28 cellular contexts compared by ENCODE assay signal in the genomic region with DNA sequence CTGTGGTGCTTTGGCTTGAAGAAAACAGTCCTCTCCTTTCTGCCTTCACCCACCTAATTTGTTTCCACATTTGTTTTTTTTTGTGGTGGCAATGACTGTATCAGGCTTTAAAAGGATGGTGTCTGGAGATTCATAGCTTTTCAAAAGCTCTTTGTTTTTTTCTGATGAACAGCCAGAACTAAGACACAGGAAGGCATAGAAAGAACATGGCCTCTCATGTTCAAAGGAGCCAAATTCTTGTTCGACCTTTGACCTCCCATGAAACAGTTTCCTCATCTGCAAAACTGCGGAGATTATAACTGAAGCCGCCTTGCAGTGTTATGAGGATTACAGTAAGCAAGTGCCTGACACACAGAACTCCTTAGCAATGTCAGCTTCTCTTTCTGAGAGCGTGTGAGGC.
"Had no signal": no experiment of that assay in that cellular context is flagged by ENCODE, and none has a peak within 500 bp of the region (broad histone marks: within the 10 kb centered on the region; RNA-seq: fewer than 3 reads in every experiment).

No MANE protein-coding gene starts in this region.

- H3K27me3 ChIP-seq: brain microvascular endothelial cell, foreskin keratinocyte, heart right ventricle, right atrium auricular region, tibial nerve had no signal

- H3K36me3 ChIP-seq: brain microvascular endothelial cell, heart right ventricle, lower lobe of right lung, right atrium auricular region, tibial nerve had no signal

- DNase-seq: activated CD4-positive, alpha-beta memory T cell treated with anti-CD3 and anti-CD28 coated beads, Interleukin-2, amount 10 ng/mL, durations not matched to agents 7 days and 5 days; activated CD4-positive, alpha-beta T cell treated with anti-CD3 and anti-CD28 coated beads for 1 hour; activated CD4-positive, alpha-beta T cell treated with anti-CD3 and anti-CD28 coated beads, Interleukin-2, amount 10 ng/mL, durations not matched to agents 7 days and 5 days; activated CD8-positive, alpha-beta memory T cell treated with anti-CD3 and anti-CD28 coated beads, Interleukin-2, amount 50 U/mL, for 48 hours; activated gamma-delta T cell treated with Interleukin-2 at 50 U/mL for 16 hours; activated naive CD4-positive, alpha-beta T cell treated with anti-CD3 and anti-CD28 coated beads, Interleukin-2, amount 50 U/mL, for 16 hours; activated T-cell treated with anti-CD3 and anti-CD28 coated beads, Interleukin-2, amount 50 U/mL, for 24 hours; amniotic stem cell; brain microvascular endothelial cell; caudate nucleus; cortex of kidney; effector memory CD8-positive, alpha-beta T cell; erythroblast; foreskin keratinocyte; heart right ventricle; kidney glomerular epithelial cell; lower lobe of right lung; midbrain; naive thymus-derived CD4-positive, alpha-beta T cell; nucleus accumbens; stimulated activated CD4-positive, alpha-beta T cell treated with anti-CD3 and anti-CD28 coated beads, Interleukin-2, amount 100 ng/mL, for 48 hours; stimulated activated naive CD4-positive, alpha-beta T cell treated with Interleukin-2 at 50 U/mL for 16 hours; T-helper 9 cell had no signal

- ATAC-seq: activated T-helper 17 cell treated with anti-CD3 and anti-CD28 coated beads, Interleukin-2, amount 50 U/mL, for 72 hours; effector memory CD8-positive, alpha-beta T cell; heart right ventricle; left lobe of liver; lower lobe of right lung; naive thymus-derived CD4-positive, alpha-beta T cell had no signal

- H2AFZ ChIP-seq: parathyroid adenoma had no signal

- H3K9me3 ChIP-seq: heart right ventricle, lower lobe of right lung, right atrium auricular region, tibial nerve had no signal

- H3K4me1 ChIP-seq: foreskin keratinocyte, parathyroid adenoma, tibial nerve had no signal

- H3K27ac ChIP-seq: brain microvascular endothelial cell, foreskin keratinocyte, heart right ventricle, lower lobe of right lung, parathyroid adenoma, right atrium auricular region, tibial nerve had no signal

- H3K9ac ChIP-seq: parathyroid adenoma had no signal

- H3K4me3 ChIP-seq: heart right ventricle, lower lobe of right lung, right atrium auricular region, tibial nerve had no signal

- H3K79me2 ChIP-seq: parathyroid adenoma had no signal
